Comparison of ENCODE assay signal across 11 cellular contexts in genomic region chr1:1788646-1789431, GRCh38. TPM values are rescaled to one million over a fixed set of nuclear protein-coding genes. Genes with fewer than 3 reads are reported as not detected.
DNase-seq lines count a peak whose midpoint lies in the region; ATAC-seq, FAIRE-seq and TF ChIP-seq lines count a peak whose summit lies in the region.
"Had no signal": no experiment of that assay in that cellular context is flagged by ENCODE, and none has a peak within 500 bp of the region (broad histone marks: within the 10 kb centered on the region; RNA-seq: fewer than 3 reads in every experiment).

No MANE protein-coding gene starts in this region.

- TF ChIP-seq CTCF in C4-2B (conservative IDR thresholded peaks at IDR 0.05) (peak; percentile 68), GM23338 (conservative IDR thresholded peaks at IDR 0.05; ENCODE audit: low read depth in 2 of 2) (peak; percentile 70 to 83), astrocyte (IDR thresholded peaks at IDR 0.05; ENCODE audit: insufficient read depth, low read depth, low read length) (peak; percentile 15), esophagus squamous epithelium (IDR thresholded peaks at IDR 0.05) (peak in 2 of 6 experiments; percentile 19 to 37), tibial nerve (IDR thresholded peaks at IDR 0.05) (peak in 1 of 5 experiments; percentile 5)

- H3K4me3 ChIP-seq in GM23338: no peak overlapping the region
- H3K4me3 ChIP-seq in astrocyte (ENCODE audit: insufficient read depth, low read depth, low read length): no peak overlapping the region
- no peak overlapping the region for H3K4me3 ChIP-seq in esophagus squamous epithelium
- no peak overlapping the region for H3K4me3 ChIP-seq in tibial nerve
- H3K4me3 ChIP-seq: lung, thoracic aorta had no signal

- H3K27me3 Mint-ChIP-seq in GM23338 (ENCODE audit: insufficient read depth, low read depth, poor library complexity): peaks cover 11% of the 10 kb centered on the region
- no peaks in the 10 kb centered on the region for H3K27me3 Mint-ChIP-seq in astrocyte (ENCODE audit: low read depth, unreplicated experiment)

- H3K4me1 ChIP-seq in GM23338 (ENCODE audit: insufficient read depth) (no peaks in the 10 kb centered on the region), astrocyte (ENCODE audit: insufficient read depth, low read length) (no peaks in the 10 kb centered on the region), esophagus squamous epithelium (peaks cover 0 to 1% (median 0%) of the 10 kb centered on the region in 3 donors), tibial nerve (peaks cover 0 to 14% (median 0%) of the 10 kb centered on the region in 4 donors)

- H3K9me2 ChIP-seq in GM23338 (ENCODE audit: insufficient read depth): no peaks in the 10 kb centered on the region

- H4K20me1 ChIP-seq in GM23338 (replicated peaks; ENCODE audit: insufficient read depth) (peaks cover 18% of the 10 kb centered on the region), astrocyte (ENCODE audit: insufficient read depth, low read length) (peaks cover 83% of the 10 kb centered on the region)

- TF ChIP-seq EP300 in tibial nerve (IDR thresholded peaks at IDR 0.05): no peak

- H3K27me3 ChIP-seq in GM23338 (ENCODE audit: insufficient read depth) (no peaks in the 10 kb centered on the region), astrocyte (ENCODE audit: insufficient read depth, low read length) (no peaks in the 10 kb centered on the region), esophagus squamous epithelium (no peaks in the 10 kb centered on the region), tibial nerve (no peaks in the 10 kb centered on the region)

- H3K79me2 ChIP-seq in GM23338 (replicated peaks; ENCODE audit: insufficient read depth) (peaks cover 10% of the 10 kb centered on the region; the same call in 1 of the 2 replicates), astrocyte (ENCODE audit: insufficient read depth, low read length) (peaks cover 66% of the 10 kb centered on the region)

- DNase-seq in GM23338 (ENCODE audit: low spot score) (peak; percentile 72), astrocyte (ENCODE audit: low read depth) (no peak), left lobe of liver (ENCODE audit: low spot score) (no peak), esophagus squamous epithelium (lab: John Stamatoyannopoulos, UW) (no peak), tibial nerve (ENCODE audit: low spot score in 2 of 2) (no peak), NCI-H1092 treated with DMSO at 0.1 percent for 48 hours (lab: John Stamatoyannopoulos, UW) (no peak)

- 73 to 84% methylated on average over 14 to 25 of the region's 25 CpGs for WGBS in esophagus squamous epithelium, 2 donors
- WGBS in tibial nerve, 2 donors: 80 to 83% methylated on average over 23 to 25 of the region's 25 CpGs

- H3K9me3 ChIP-seq in astrocyte (ENCODE audit: insufficient read depth, low read depth, low read length) (no peaks in the 10 kb centered on the region), esophagus squamous epithelium (no peaks in the 10 kb centered on the region), tibial nerve (no peaks in the 10 kb centered on the region)
- H3K9me3 ChIP-seq: thoracic aorta had no signal

- H3K27ac Mint-ChIP-seq in GM23338 (peak overlapping the region; percentile 42), astrocyte (ENCODE audit: unreplicated experiment) (peak overlapping the region; percentile 83)

- H3K4me1 Mint-ChIP-seq in GM23338: peaks cover 6% of the 10 kb centered on the region; the same call in 2 of the 3 replicates
- H3K4me1 Mint-ChIP-seq in astrocyte (ENCODE audit: low read depth, unreplicated experiment): peaks cover 4% of the 10 kb centered on the region

- H3K36me3 Mint-ChIP-seq in GM23338 (ENCODE audit: low read depth) (peaks cover 91% of the 10 kb centered on the region), astrocyte (ENCODE audit: low read depth, unreplicated experiment) (peaks cover 34% of the 10 kb centered on the region)

- H3K4me3 Mint-ChIP-seq in GM23338: no peak overlapping the region
- no peak overlapping the region for H3K4me3 Mint-ChIP-seq in astrocyte (ENCODE audit: unreplicated experiment)

- intact Hi-C loops in esophagus squamous epithelium (cut with DNase I): no loop called here

- H3K4me2 ChIP-seq in GM23338 (no peak overlapping the region), astrocyte (ENCODE audit: low read length) (no peak overlapping the region)

- TF ChIP-seq POLR2A in esophagus squamous epithelium (IDR thresholded peaks at IDR 0.05) (no peak), tibial nerve (IDR thresholded peaks at IDR 0.05) (no peak)

- no peak overlapping the region for H3K9ac ChIP-seq in astrocyte (ENCODE audit: low read length)

- H3K9me3 Mint-ChIP-seq in GM23338: no peaks in the 10 kb centered on the region
- H3K9me3 Mint-ChIP-seq in astrocyte (ENCODE audit: unreplicated experiment): no peaks in the 10 kb centered on the region

- H3F3A ChIP-seq in GM23338 (replicated peaks; ENCODE audit: low read depth): peaks cover 37% of the 10 kb centered on the region

- H2AFZ ChIP-seq in GM23338 (no peak overlapping the region), astrocyte (ENCODE audit: low read depth, low read length) (no peak overlapping the region)

- no peak for FAIRE-seq in astrocyte (lab: Jason Lieb, UNC)
- FAIRE-seq: H54 had no signal

- peak; percentile 76 for ATAC-seq in GM23338
- ATAC-seq in left lobe of liver: peak; percentile 66
- ATAC-seq in HG03095 (IDR thresholded peaks at IDR 0.05; ENCODE audit: unreplicated experiment): no peak

- H3K27ac ChIP-seq in C4-2B (no peak overlapping the region), GM23338 (ENCODE audit: low read depth) (peak overlapping the region; percentile 87), astrocyte (ENCODE audit: low read depth, low read length) (no peak overlapping the region), esophagus squamous epithelium (no peak overlapping the region), tibial nerve (no peak overlapping the region)

- H3K36me3 ChIP-seq in GM23338 (ENCODE audit: insufficient read depth) (peaks cover 61% of the 10 kb centered on the region), astrocyte (ENCODE audit: insufficient read depth, low read length) (peaks cover 60% of the 10 kb centered on the region), esophagus squamous epithelium (peaks cover 39 to 99% (median 66%) of the 10 kb centered on the region in 3 donors), tibial nerve (peaks cover 5 to 94% (median 54%) of the 10 kb centered on the region in 3 donors)

TF ChIP-seq in GM23338, 12 proteins besides CTCF, POLR2A, EP300 and RAD21 (continues in another document):
- no peak for TF ChIP-seq JUNB (IDR thresholded peaks at IDR 0.05; ENCODE audit: unreplicated experiment)
- no peak for TF ChIP-seq NANOG (IDR thresholded peaks at IDR 0.05; ENCODE audit: borderline replicate concordance)
- no peak for TF ChIP-seq EZH2phosphoT487 (IDR thresholded peaks at IDR 0.05; ENCODE audit: unreplicated experiment)

RNA-seq across cellular contexts. Expression of gene NADK, which starts 10.6 kb away (rescaled TPM):
- 62.8 and 73.2 TPM in 2 replicates for total RNA-seq in GM23338 (2014; rRNA removed; shearing (Covaris generic))
- polyA plus RNA-seq in GM23338 (2016; fragmentation: Nextera tagmentation; extraction: Ambion mirVana): 45.3 and 47.2 TPM in 2 replicates
- 83.7 and 87.6 TPM in 2 replicates for total RNA-seq in astrocyte
- total RNA-seq in left lobe of liver: 136 TPM
- 10 to 100 TPM; 36.1 to 57.6 (median 39.5) TPM for total RNA-seq in esophagus squamous epithelium
- total RNA-seq in tibial nerve: 100 to 1,000 TPM; 111 to 145 (median 119) TPM
